In genomic region chr6:39568896-39569295, GRCh38 we compare ENCODE assay signal across 20 cellular contexts.
DNase-seq lines count a peak whose midpoint lies in the region; ATAC-seq, FAIRE-seq and TF ChIP-seq lines count a peak whose summit lies in the region.
"Had no signal": no experiment of that assay in that cellular context is flagged by ENCODE, and none has a peak within 500 bp of the region (broad histone marks: within the 10 kb centered on the region; RNA-seq: fewer than 3 reads in every experiment).

No MANE protein-coding gene starts in this region.

- 20% methylated on average over 1 of the region's 1 CpG for WGBS in prostate gland

- no peak overlapping the region for H3K4me3 ChIP-seq in SK-N-MC
- no peak overlapping the region for H3K4me3 ChIP-seq in kidney (ENCODE audit: low read length in 2 of 2)
- H3K4me3 ChIP-seq in prostate gland = no peak overlapping the region
- H3K4me3 ChIP-seq: hepatocyte, PC-9 had no signal

- H3K9ac ChIP-seq in SK-N-MC (ENCODE audit: insufficient read length) (no peak overlapping the region), kidney (ENCODE audit: low read length in 2 of 2) (no peak overlapping the region)
- H3K9ac ChIP-seq: KMS-11 had no signal

- no peak for TF ChIP-seq POLR2A in prostate gland (IDR thresholded peaks at IDR 0.05)

- H3K9me3 ChIP-seq in SK-N-MC (ENCODE audit: low read depth, low read length) (0 out of 2 replicates have a peak, but pooled peaks cover 3% of the 10 kb centered on the region), kidney (ENCODE audit: control insufficient read depth in 1 of 2, low read length in 2 of 2) (no peaks in the 10 kb centered on the region), prostate gland (no peaks in the 10 kb centered on the region)

- H3K36me3 ChIP-seq in SK-N-MC (ENCODE audit: insufficient read depth, low read length) = no peaks in the 10 kb centered on the region
- no peaks in the 10 kb centered on the region for H3K36me3 ChIP-seq in kidney (ENCODE audit: control insufficient read depth in 1 of 2, insufficient read depth in 2 of 2, low read length in 2 of 2)
- no peaks in the 10 kb centered on the region for H3K36me3 ChIP-seq in prostate gland

- H3K4me1 ChIP-seq in kidney (ENCODE audit: control insufficient read depth in 1 of 2, insufficient read depth in 1 of 2, low read depth in 1 of 2, low read length in 2 of 2) (no peaks in the 10 kb centered on the region), prostate gland (replicated peaks) (no peaks in the 10 kb centered on the region)

- intact Hi-C loops in sciatic nerve (cut with DNase I) = no loop called here
- intact Hi-C loops in kidney (cut with DNase I) = no loop called here
- intact Hi-C loops in prostate gland (cut with DNase I) = no loop called here

- no peak for FAIRE-seq in kidney (lab: Jason Lieb, UNC)
- FAIRE-seq: GM12891 had no signal

- H3K27ac ChIP-seq in SK-N-MC (peak overlapping the region; percentile 2; the same call in 1 of the 2 replicates), kidney (ENCODE audit: low read depth in 2 of 2, low read length in 2 of 2) (no peak overlapping the region), prostate gland (no peak overlapping the region)
- H3K27ac ChIP-seq: hepatocyte, KMS-11, PC-9 had no signal

- peak; percentile 62 for ATAC-seq in sciatic nerve
- ATAC-seq in HG02642 (IDR thresholded peaks at IDR 0.05; ENCODE audit: poor library complexity, unreplicated experiment) = no peak
- ATAC-seq: T-cell had no signal

- DNase-seq in EL (peak; percentile 48), SK-N-MC (ENCODE audit: low read depth, low spot score) (no peak), fibroblast of gingiva (ENCODE audit: low read depth) (peak; percentile 66), sciatic nerve (ENCODE audit: low spot score) (no peak), kidney (no peak), prostate gland (ENCODE audit: low spot score) (no peak), T-helper 1 cell (no peak)
- DNase-seq: activated B cell treated with CpG ODN at 0.5 μM for 24 hours; activated naive CD4-positive, alpha-beta T cell treated with Interleukin-2 at 50 U/mL for 16 hours; DND-41; endodermal cell; NCI-H1694 treated with DMSO at 0.1 percent for 48 hours; NCI-H526; PC-9; stimulated activated CD4-positive, alpha-beta T cell treated with anti-CD3 and anti-CD28 coated beads, Interleukin-12 subunit alpha, Interleukin-12 subunit beta, amount 100 ng/mL, for 4 hours; T-cell had no signal

- TF ChIP-seq CTCF in kidney (IDR thresholded peaks at IDR 0.05; ENCODE audit: borderline replicate concordance, extremely low read depth, insufficient read depth) (no peak), prostate gland (IDR thresholded peaks at IDR 0.05) (no peak)

- H3K27me3 ChIP-seq in prostate gland (replicated peaks; ENCODE audit: insufficient read depth) = no peaks in the 10 kb centered on the region
- H3K27me3 ChIP-seq: hepatocyte had no signal

Comparison
In these comparisons a context has a peak if more than half of its experiments do, and no peak if none do; other contexts are left out.
1. DNase-seq: peak in EL (single experiment) and fibroblast of gingiva (single experiment); none in SK-N-MC (single experiment), sciatic nerve (single experiment), kidney (single experiment), prostate gland (single experiment) and T-helper 1 cell (0 of 5).